In genomic region chr2:167844714-167845530, GRCh38 we compare ENCODE assay signal across 1 cellular context.
TF ChIP-seq lines count a peak whose summit lies in the region.

No MANE protein-coding gene starts in this region.

TF ChIP-seq in K562, 482 proteins besides CTCF, POLR2A, EP300 and RAD21 (continued from another document and continues in another):
- TF ChIP-seq ZBTB43 (CRISPR knock-in tag; IDR thresholded peaks at IDR 0.05) (no peak), KAT8 (IDR thresholded peaks at IDR 0.05; ENCODE audit: low read depth) (no peak), NR4A1 (CRISPR knock-in tag; IDR thresholded peaks at IDR 0.05) (no peak), NR4A1 (tag; IDR thresholded peaks at IDR 0.05) (no peak), KHSRP (IDR thresholded peaks at IDR 0.05) (no peak), ZFP30 (CRISPR knock-in tag; IDR thresholded peaks at IDR 0.05; ENCODE audit: borderline replicate concordance) (no peak), NELFE (IDR thresholded peaks at IDR 0.05; ENCODE audit: insufficient read depth, insufficient read length) (no peak), TCF7L2 (IDR thresholded peaks at IDR 0.05; ENCODE audit: low read depth, low read length) (no peak), ZNF23 (CRISPR knock-in tag; IDR thresholded peaks at IDR 0.05) (no peak), HDGF (IDR thresholded peaks at IDR 0.05) (peak; percentile 76; the same call in 1 of the 2 replicates), ZNF512 (tag; IDR thresholded peaks at IDR 0.05) (no peak), MED1 (CRISPR knock-in tag; IDR thresholded peaks at IDR 0.05; ENCODE audit: borderline replicate concordance) (no peak), PBX2 (CRISPR knock-in tag; IDR thresholded peaks at IDR 0.05; ENCODE audit: low read depth) (no peak), PBX2 (tag; conservative IDR thresholded peaks at IDR 0.05; ENCODE audit: low read depth) (no peak), NRF1 (conservative IDR thresholded peaks at IDR 0.05 in 1 of 2, IDR thresholded peaks at IDR 0.05 in 1 of 2) (no peak), DACH1 (IDR thresholded peaks at IDR 0.05; ENCODE audit: partially characterized antibody) (peak; percentile 64), ERF (CRISPR knock-in tag; IDR thresholded peaks at IDR 0.05) (no peak), KLF13 (tag; IDR thresholded peaks at IDR 0.05; ENCODE audit: borderline replicate concordance, low read depth) (no peak; the same call in 1 of the 2 replicates), SOX6 (IDR thresholded peaks at IDR 0.05) (no peak), GTF2F1 (IDR thresholded peaks at IDR 0.05; ENCODE audit: low read depth, low read length) (no peak), CEBPG (CRISPR knock-in tag; IDR thresholded peaks at IDR 0.05) (no peak), CEBPG (tag; conservative IDR thresholded peaks at IDR 0.05 in 1 of 2, IDR thresholded peaks at IDR 0.05 in 1 of 2) (no peak), CHAMP1 (IDR thresholded peaks at IDR 0.05) (0 out of 2 replicates have a peak, but pooled peaks have one; percentile 45), NFYB (IDR thresholded peaks at IDR 0.05; ENCODE audit: extremely low read depth, insufficient read length) (no peak), GABPB2 (CRISPR knock-in tag; conservative IDR thresholded peaks at IDR 0.05) (no peak), TAF7 (tag; IDR thresholded peaks at IDR 0.05) (no peak), CTCFL (IDR thresholded peaks at IDR 0.05; ENCODE audit: borderline replicate concordance, insufficient read depth, low read depth, low read length, poor library complexity, severe bottlenecking) (peak; percentile 18), MCM3 (IDR thresholded peaks at IDR 0.05) (no peak), RUNX1 (IDR thresholded peaks at IDR 0.05; ENCODE audit: low read depth) (no peak), MAFG (tag; conservative IDR thresholded peaks at IDR 0.05) (peak; percentile 88), AFF4 (CRISPR knock-in tag; IDR thresholded peaks at IDR 0.05) (no peak), HOMEZ (CRISPR knock-in tag; IDR thresholded peaks at IDR 0.05) (no peak), EWSR1 (IDR thresholded peaks at IDR 0.05; ENCODE audit: borderline replicate concordance, low read depth, partially characterized antibody) (no peak), HINFP (tag; conservative IDR thresholded peaks at IDR 0.05; ENCODE audit: low read depth) (no peak), C11orf30 (IDR thresholded peaks at IDR 0.05; ENCODE audit: low read depth) (peak; percentile 88), TFAP4 (CRISPR knock-in tag; IDR thresholded peaks at IDR 0.05; ENCODE audit: borderline replicate concordance) (peak; percentile 91), SREBF2 (CRISPR knock-in tag; IDR thresholded peaks at IDR 0.05) (no peak), GATAD2B (IDR thresholded peaks at IDR 0.05; ENCODE audit: borderline replicate concordance) (no peak)
